Comparison of ENCODE assay signal across 20 cellular contexts in the genomic region with DNA sequence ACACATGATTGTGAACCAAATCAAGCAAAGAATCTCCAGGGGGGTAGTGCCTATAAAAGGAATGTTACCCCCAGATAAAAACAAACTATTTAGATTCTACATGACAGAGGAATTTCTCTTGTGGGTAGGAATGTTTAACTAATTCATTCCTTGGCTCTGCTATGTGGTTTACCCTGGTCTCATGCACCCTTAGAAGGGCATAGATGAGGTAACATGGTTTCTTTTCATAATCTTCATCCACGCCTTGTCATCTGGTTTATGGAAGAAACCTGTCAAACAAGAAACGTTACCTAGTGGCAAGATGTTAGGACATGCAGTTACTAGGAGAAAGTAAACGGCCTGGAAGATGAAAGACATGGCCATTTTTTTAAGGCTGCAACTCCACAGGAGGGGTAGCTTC. TPM values are rescaled to one million over a fixed set of nuclear protein-coding genes. Genes with fewer than 3 reads are reported as not detected.
DNase-seq lines count a peak whose midpoint lies in the region; TF ChIP-seq lines count a peak whose summit lies in the region.
"Had no signal": no experiment of that assay in that cellular context is flagged by ENCODE, and none has a peak within 500 bp of the region (broad histone marks: within the 10 kb centered on the region; RNA-seq: fewer than 3 reads in every experiment).

No MANE protein-coding gene starts in this region.

- no peak overlapping the region for H4K8ac ChIP-seq in mesendoderm (ENCODE audit: low read depth, low read length)

- DNase-seq in EH (ENCODE audit: low read depth) (peak; percentile 76), M059J (ENCODE audit: low read depth) (peak; percentile 94), epithelial cell of esophagus (ENCODE audit: low read depth) (peak; percentile 96), mesendoderm (peak; percentile 42), NCI-H2029 (lab: John Stamatoyannopoulos, UW) (no peak), AG20443 (ENCODE audit: low spot score) (no peak)
- no peak for DNase-seq in CD4-positive, alpha-beta memory T cell
- DNase-seq: activated CD8-positive, alpha-beta memory T cell treated with anti-CD3 and anti-CD28 coated beads, Interleukin-2, amount 50 U/mL, for 4 hours; activated naive CD4-positive, alpha-beta T cell treated with anti-CD3 and anti-CD28 coated beads for 36 hours; effector CD4-positive, alpha-beta T cell; immature natural killer cell; Kasumi-1; NCI-H1694; NCI-H526; nucleus accumbens; Peyer's patch; T-helper 17 cell; transverse colon had no signal

- H3K79me1 ChIP-seq in mesendoderm (ENCODE audit: low read length): no peaks in the 10 kb centered on the region

- no peaks in the 10 kb centered on the region for H3K27me3 Mint-ChIP-seq in CD4-positive, alpha-beta memory T cell
- H3K27me3 Mint-ChIP-seq: T-helper 17 cell had no signal

- no peaks in the 10 kb centered on the region for H3K36me3 Mint-ChIP-seq in CD4-positive, alpha-beta memory T cell

- no peak overlapping the region for H2BK120ac ChIP-seq in mesendoderm (ENCODE audit: low read depth, low read length)

- no peak overlapping the region for H3K4ac ChIP-seq in mesendoderm (ENCODE audit: low read depth, low read length)

- H2BK5ac ChIP-seq in mesendoderm (ENCODE audit: low read length): no peak overlapping the region

- no peak overlapping the region for H3K56ac ChIP-seq in mesendoderm (ENCODE audit: low read length)

- H3K36me3 ChIP-seq in mesendoderm (ENCODE audit: control insufficient read depth, insufficient read depth, low read length): no peaks in the 10 kb centered on the region
- H3K36me3 ChIP-seq in CD4-positive, alpha-beta memory T cell (ENCODE audit: insufficient read depth, low read length): no peaks in the 10 kb centered on the region
- H3K36me3 ChIP-seq: HAP-1, Peyer's patch, transverse colon had no signal

- POLR2A ChIA-PET in CD4-positive, alpha-beta memory T cell (lab: Charles Lee; ENCODE audit: partially characterized antibody): no interaction called here

- no peaks in the 10 kb centered on the region for H3K79me2 ChIP-seq in mesendoderm (ENCODE audit: control insufficient read depth, insufficient read depth, low read length)

- no peak overlapping the region for H2AK5ac ChIP-seq in mesendoderm (ENCODE audit: low read length)

- no peaks in the 10 kb centered on the region for H3K27me3 ChIP-seq in mesendoderm (ENCODE audit: insufficient read depth, low read length, poor library complexity)
- no peaks in the 10 kb centered on the region for H3K27me3 ChIP-seq in CD4-positive, alpha-beta memory T cell (ENCODE audit: insufficient read depth, low read length)
- H3K27me3 ChIP-seq: Peyer's patch, transverse colon had no signal

- no peak overlapping the region for H3K4me3 Mint-ChIP-seq in CD4-positive, alpha-beta memory T cell
- H3K4me3 Mint-ChIP-seq: activated naive CD4-positive, alpha-beta T cell treated with anti-CD3 and anti-CD28 coated beads for 36 hours; CD14-positive monocyte; T-helper 17 cell had no signal

- H3K4me1 Mint-ChIP-seq in CD4-positive, alpha-beta memory T cell: peaks cover 13 to 17% (median 13%) of the 10 kb centered on the region in 4 donors

- H3K27ac Mint-ChIP-seq in CD4-positive, alpha-beta memory T cell: no peak overlapping the region
- H3K27ac Mint-ChIP-seq: activated naive CD4-positive, alpha-beta T cell treated with anti-CD3 and anti-CD28 coated beads for 36 hours; CD14-positive monocyte; immature natural killer cell; T-helper 17 cell had no signal

- no CpG with 5 or more reads among the region's 3 CpGs for WGBS in mesendoderm (ENCODE audit: extremely low coverage, insufficient coverage, low lambda C conversion rate)

- no peak overlapping the region for H3K4me3 ChIP-seq in epithelial cell of esophagus (ENCODE audit: low read length)
- H3K4me3 ChIP-seq in mesendoderm (ENCODE audit: low read length): no peak overlapping the region
- H3K4me3 ChIP-seq in CD4-positive, alpha-beta memory T cell (ENCODE audit: low read length in 2 of 2): no peak overlapping the region
- H3K4me3 ChIP-seq: HAP-1, Peyer's patch, transverse colon had no signal

- H3K4me1 ChIP-seq in mesendoderm (ENCODE audit: control insufficient read depth, low read depth, low read length): no peaks in the 10 kb centered on the region
- peaks cover 9% of the 10 kb centered on the region for H3K4me1 ChIP-seq in CD4-positive, alpha-beta memory T cell (ENCODE audit: insufficient read depth, low read length)
- H3K4me1 ChIP-seq: HAP-1, Peyer's patch, transverse colon had no signal

- no peak overlapping the region for H2BK15ac ChIP-seq in mesendoderm (replicated peaks; ENCODE audit: low read depth)

- no peak overlapping the region for H4K5ac ChIP-seq in mesendoderm (ENCODE audit: low read length)

- H3K18ac ChIP-seq in mesendoderm (ENCODE audit: low read length): no peak overlapping the region

- TF ChIP-seq CTCF in epithelial cell of esophagus (IDR thresholded peaks at IDR 0.05; ENCODE audit: insufficient read depth, low read depth, low read length, missing control alignments): no peak

- intact Hi-C loops in CD4-positive, alpha-beta memory T cell (cut with micrococcal nuclease): no loop called here

- peaks cover 0 to 9% (median 4%) of the 10 kb centered on the region in 8 donors for H3K9me3 Mint-ChIP-seq in CD4-positive, alpha-beta memory T cell

- no peaks in the 10 kb centered on the region for H3K9me3 ChIP-seq in CD4-positive, alpha-beta memory T cell (ENCODE audit: control insufficient read depth in 1 of 2, low read length in 2 of 2)
- H3K9me3 ChIP-seq: HAP-1, Peyer's patch, transverse colon had no signal

- H3K4me2 ChIP-seq in mesendoderm (ENCODE audit: low read length): no peak overlapping the region

- CTCF ChIA-PET in CD4-positive, alpha-beta memory T cell (lab: Charles Lee; ENCODE audit: partially characterized antibody): no interaction called here

- no peak overlapping the region for H3K27ac ChIP-seq in mesendoderm (ENCODE audit: low read depth, low read length)
- H3K27ac ChIP-seq in CD4-positive, alpha-beta memory T cell (ENCODE audit: low read depth, low read length): no peak overlapping the region
- H3K27ac ChIP-seq: Peyer's patch, transverse colon had no signal

- H3K23ac ChIP-seq in mesendoderm (ENCODE audit: low read length): no peak overlapping the region

- H3K9ac ChIP-seq in mesendoderm (ENCODE audit: low read length): no peak overlapping the region

RNA-seq across cellular contexts. Expression of gene STX11, which starts 45.4 kb away (rescaled TPM):
- 0.67 and 0.71 TPM in 2 replicates for total RNA-seq in M059J (2014; rRNA removed; shearing (Covaris generic))
- polyA plus RNA-seq in mesendoderm (2013, experiment 1 of 2): 2.0 TPM
- 2.3 TPM for polyA plus RNA-seq in mesendoderm (2013, experiment 2 of 2)
- 1 to 10 TPM; 5.7 to 6.2 TPM for total RNA-seq in CD4-positive, alpha-beta memory T cell
- 10 to 100 TPM in 1 of 2 donors, 1 to 10 TPM in 1; 9.5 to 11.0 TPM for polyA plus RNA-seq in CD4-positive, alpha-beta memory T cell

Comparison
In these comparisons a context has a peak if more than half of its experiments do, and no peak if none do; other contexts are left out.
1. DNase-seq: peak in EH (single experiment), M059J (single experiment), epithelial cell of esophagus (single experiment) and mesendoderm (single experiment); none in CD4-positive, alpha-beta memory T cell (0 of 5), NCI-H2029 (single experiment) and AG20443 (single experiment).